Comparison of ENCODE assay signal across 15 cellular contexts in genomic region chr10:17671307-17671706, GRCh38. TPM values are rescaled to one million over a fixed set of nuclear protein-coding genes. Genes with fewer than 3 reads are reported as not detected.
DNase-seq lines count a peak whose midpoint lies in the region; ATAC-seq and TF ChIP-seq lines count a peak whose summit lies in the region.
"Had no signal": no experiment of that assay in that cellular context is flagged by ENCODE, and none has a peak within 500 bp of the region (broad histone marks: within the 10 kb centered on the region; RNA-seq: fewer than 3 reads in every experiment).

No MANE protein-coding gene starts in this region.

- peak overlapping the region; percentile 35 for H3K27ac Mint-ChIP-seq in osteocyte (ENCODE audit: unreplicated experiment)
- H3K27ac Mint-ChIP-seq: activated naive CD4-positive, alpha-beta T cell treated with anti-CD3 and anti-CD28 coated beads, Interleukin-2, amount 10 ng/mL, durations not matched to agents 7 days and 5 days; type B pancreatic cell had no signal

- DNase-seq in Panc1 (ENCODE audit: low read depth, low spot score): no peak
- DNase-seq in fibroblast of gingiva (ENCODE audit: low read depth): peak; percentile 62
- DNase-seq in osteocyte (ENCODE audit: extremely low spot score, unreplicated experiment): no peak
- DNase-seq in HEK293T (ENCODE audit: extremely low spot score): no peak
- DNase-seq: activated CD8-positive, alpha-beta memory T cell treated with anti-CD3 and anti-CD28 coated beads, Interleukin-2, amount 50 U/mL, for 48 hours; activated naive CD4-positive, alpha-beta T cell treated with anti-CD3 and anti-CD28 coated beads, Interleukin-2, amount 10 ng/mL, durations not matched to agents 7 days and 5 days; BE2C; DMS 273 treated with DMSO at 0.1 percent for 48 hours; OCI-M1; stimulated activated naive CD4-positive, alpha-beta T cell had no signal

- H3K9me3 Mint-ChIP-seq in osteocyte (ENCODE audit: unreplicated experiment): no peaks in the 10 kb centered on the region
- H3K9me3 Mint-ChIP-seq: activated naive CD4-positive, alpha-beta T cell treated with anti-CD3 and anti-CD28 coated beads, Interleukin-2, amount 10 ng/mL, durations not matched to agents 7 days and 5 days; type B pancreatic cell had no signal

- in situ Hi-C loops in Panc1 (cut with HindIII; ENCODE audit: low pct_unique_long_range_greater_than_20kb, low sequenced_read_pairs): no loop called here

- ATAC-seq in Panc1: no peak
- no peak for ATAC-seq in HG03135 (IDR thresholded peaks at IDR 0.05; ENCODE audit: unreplicated experiment)
- no peak for ATAC-seq in GM18861 (IDR thresholded peaks at IDR 0.05; ENCODE audit: unreplicated experiment)

- no peaks in the 10 kb centered on the region for H3K27me3 Mint-ChIP-seq in osteocyte (ENCODE audit: unreplicated experiment)
- H3K27me3 Mint-ChIP-seq: activated naive CD4-positive, alpha-beta T cell treated with anti-CD3 and anti-CD28 coated beads, Interleukin-2, amount 10 ng/mL, durations not matched to agents 7 days and 5 days; type B pancreatic cell had no signal

- peaks cover 8% of the 10 kb centered on the region; the same call in 1 of the 2 replicates for H3K4me1 ChIP-seq in HEK293 (ENCODE audit: control insufficient read depth, insufficient read depth, low read length)
- peaks cover 47% of the 10 kb centered on the region for H3K4me1 ChIP-seq in Panc1 (ENCODE audit: control insufficient read depth, insufficient read depth, low read length)
- H3K4me1 ChIP-seq: BE2C had no signal

- H3K36me3 ChIP-seq in HEK293 (ENCODE audit: control insufficient read depth in 2 of 2, insufficient read depth in 1 of 2, low read length in 2 of 2): no peaks in the 10 kb centered on the region
- no peaks in the 10 kb centered on the region; the same call in 1 of the 2 replicates for H3K36me3 ChIP-seq in Panc1 (ENCODE audit: control insufficient read depth, insufficient read depth, low read length)
- H3K36me3 ChIP-seq: BE2C had no signal

- intact Hi-C loops in Panc1 (cut with micrococcal nuclease; ENCODE audit: unreplicated experiment): no loop called here

- TF ChIP-seq CTCF in HEK293 (tag by site-specific recombination; IDR thresholded peaks at IDR 0.05) (no peak), Panc1 (IDR thresholded peaks at IDR 0.05) (no peak), osteocyte (IDR thresholded peaks at IDR 0.05) (no peak)

- BruUV-seq in Panc1 (replicated peaks; lab: Mats Ljungman, UMichigan): no TSS peak

- no peak overlapping the region for H3K4me3 ChIP-seq in HEK293 (ENCODE audit: low read depth, low read length)
- H3K4me3 ChIP-seq in Panc1 (ENCODE audit: low read depth in 2 of 2, low read length in 2 of 2): no peak overlapping the region
- H3K4me3 ChIP-seq: skin epidermis had no signal

- H3K27me3 ChIP-seq in Panc1 (ENCODE audit: control insufficient read depth, insufficient read depth, low read length): no peaks in the 10 kb centered on the region
- H3K27me3 ChIP-seq: BE2C had no signal

- peaks cover 88% of the 10 kb centered on the region for H3K4me1 Mint-ChIP-seq in osteocyte (ENCODE audit: unreplicated experiment)

- no peak overlapping the region for H3K4me3 Mint-ChIP-seq in osteocyte (ENCODE audit: unreplicated experiment)
- H3K4me3 Mint-ChIP-seq: activated naive CD4-positive, alpha-beta T cell treated with anti-CD3 and anti-CD28 coated beads, Interleukin-2, amount 10 ng/mL, durations not matched to agents 7 days and 5 days; type B pancreatic cell had no signal

- H3K9me3 ChIP-seq in HEK293 (ENCODE audit: control insufficient read depth, insufficient read depth, low read depth, low read length) (no peaks in the 10 kb centered on the region), Panc1 (ENCODE audit: control insufficient read depth, insufficient read depth, low read depth, low read length) (no peaks in the 10 kb centered on the region)
- H3K9me3 ChIP-seq: BE2C had no signal

- CTCF ChIA-PET in HEK293 (lab: Yijun Ruan, JAX) (interaction anchor here (0.7 kb wide), 1 partner anchor 315 kb away, joined by 3 read pairs; no protein-coding TSS in a partner anchor), Panc1 (lab: Charles Lee) (no interaction called here), HEK293T (lab: Yijun Ruan, JAX) (no interaction called here)

- H3K27ac ChIP-seq in HEK293 (ENCODE audit: extremely low read depth, low read depth, low read length): no peak overlapping the region
- H3K27ac ChIP-seq in Panc1 (ENCODE audit: low read length): peak overlapping the region; percentile 54; the same call in 1 of the 2 replicates

- POLR2A ChIA-PET in HEK293 (lab: Yijun Ruan, JAX) (no interaction called here), Panc1 (lab: Charles Lee) (no interaction called here), HEK293T (lab: Yijun Ruan, JAX) (interaction anchor here (0.8 kb wide), 1 partner anchor 27 kb away, joined by 3 read pairs; the partner anchor contains the start of gene STAM)

- H3K36me3 Mint-ChIP-seq in osteocyte (ENCODE audit: unreplicated experiment): peaks cover 5% of the 10 kb centered on the region

TF ChIP-seq in HEK293, 187 proteins besides CTCF, POLR2A, EP300 and RAD21 (continues in another document):
- TF ChIP-seq ZEB2 (tag by site-specific recombination; IDR thresholded peaks at IDR 0.05) (no peak), ZIC2 (tag by site-specific recombination; IDR thresholded peaks at IDR 0.05) (no peak), KLF17 (tag by site-specific recombination; IDR thresholded peaks at IDR 0.05) (0 out of 2 replicates have a peak, but pooled peaks have one; percentile 52), BCL6B (tag by site-specific recombination; IDR thresholded peaks at IDR 0.05) (no peak), IKZF3 (tag by site-specific recombination; IDR thresholded peaks at IDR 0.05) (no peak)

TF ChIP-seq in HEK293T, 16 proteins besides CTCF, POLR2A, EP300 and RAD21:
- no peak for TF ChIP-seq FOXM1 (IDR thresholded peaks at IDR 0.05; ENCODE audit: borderline replicate concordance)
- no peak for TF ChIP-seq ELF4 (IDR thresholded peaks at IDR 0.05)
- no peak for TF ChIP-seq ZNF384 (IDR thresholded peaks at IDR 0.05)
- no peak for TF ChIP-seq FOXA1 (IDR thresholded peaks at IDR 0.05)
- no peak for TF ChIP-seq FOXK2 (IDR thresholded peaks at IDR 0.05)
- TF ChIP-seq CTBP1 (IDR thresholded peaks at IDR 0.05; ENCODE audit: borderline replicate concordance): no peak
- TF ChIP-seq SUZ12 (IDR thresholded peaks at IDR 0.05): no peak
- no peak for TF ChIP-seq ARNT (IDR thresholded peaks at IDR 0.05)
- no peak for TF ChIP-seq NFRKB (IDR thresholded peaks at IDR 0.05)
- no peak for TF ChIP-seq BHLHE40 (IDR thresholded peaks at IDR 0.05; ENCODE audit: borderline replicate concordance)
- TF ChIP-seq HDGF (IDR thresholded peaks at IDR 0.05; ENCODE audit: borderline replicate concordance): no peak
- no peak for TF ChIP-seq L3MBTL2 (conservative IDR thresholded peaks at IDR 0.05)
- TF ChIP-seq LEF1 (IDR thresholded peaks at IDR 0.05; ENCODE audit: borderline replicate concordance): no peak

RNA-seq across cellular contexts. Expression of gene STAM, which starts 27.4 kb away (rescaled TPM):
- total RNA-seq in Panc1 (2021; ENCODE audit: unreplicated experiment) (18.9 TPM), osteocyte (26.6 and 32.0 TPM in 2 replicates)
- 9.6 TPM for polyA plus RNA-seq in Panc1 (2012; ENCODE audit: insufficient read length)

RNA-seq across cellular contexts. Expression of gene HACD1, which starts 54.1 kb away (rescaled TPM):
- total RNA-seq in Panc1 (2021; ENCODE audit: unreplicated experiment): 53.1 TPM
- polyA plus RNA-seq in Panc1 (2012; ENCODE audit: insufficient read length): 31.1 TPM
- total RNA-seq in osteocyte: 25.1 and 28.6 TPM in 2 replicates
